Comparison of ENCODE assay signal across 24 cellular contexts in the genomic region with DNA sequence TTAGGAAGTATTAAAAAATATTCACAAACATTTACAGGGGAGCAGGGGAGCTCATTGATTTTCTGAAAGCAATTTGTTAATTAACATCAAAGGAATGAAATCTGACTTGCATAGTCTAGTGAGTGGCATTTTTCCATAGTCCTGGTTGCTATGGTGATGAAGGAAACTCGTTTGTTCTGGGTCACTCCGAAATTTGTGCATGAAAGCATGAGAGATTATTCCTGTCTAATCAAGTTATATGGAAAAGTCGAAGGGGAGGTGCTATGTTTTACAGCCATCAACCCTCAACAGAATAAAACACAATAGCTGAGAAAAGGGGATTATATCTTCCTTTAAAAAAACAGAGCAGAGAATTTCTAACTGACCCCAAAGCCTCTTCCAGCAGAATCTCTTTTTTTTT.
"Had no signal": no experiment of that assay in that cellular context is flagged by ENCODE, and none has a peak within 500 bp of the region (broad histone marks: within the 10 kb centered on the region; RNA-seq: fewer than 3 reads in every experiment).

No MANE protein-coding gene starts in this region.

- H3K27me3 ChIP-seq: colonic mucosa, esophagus squamous epithelium, gastrocnemius medialis, heart right ventricle, left lung had no signal

- H3K4me3 Mint-ChIP-seq: dendritic cell treated with granulocyte-macrophage colony-stimulating factor and Interleukin-4, amounts not matched to agents 40 ng/mL and 50 ng/mL, for 4 days; effector memory CD8-positive, alpha-beta T cell; endodermal cell; memory B cell had no signal

- H3K9me3 Mint-ChIP-seq: endodermal cell had no signal

- ATAC-seq: effector memory CD8-positive, alpha-beta T cell; esophagus mucosa; gastrocnemius medialis; heart right ventricle; left cardiac atrium; left lung; left ventricle myocardium superior; lower lobe of right lung; mucosa of descending colon had no signal

- H3K4me1 ChIP-seq: colonic mucosa, esophagus squamous epithelium, gastrocnemius medialis, heart right ventricle, left lung, lower lobe of right lung had no signal

- H3K27me3 Mint-ChIP-seq: dendritic cell treated with granulocyte-macrophage colony-stimulating factor and Interleukin-4, amounts not matched to agents 40 ng/mL and 50 ng/mL, for 4 days; effector memory CD8-positive, alpha-beta T cell; memory B cell had no signal

- H3K4me3 ChIP-seq: colonic mucosa, esophagus squamous epithelium, gastrocnemius medialis, heart right ventricle, left lung, lower lobe of right lung, mucosa of descending colon had no signal

- H3K9me3 ChIP-seq: colonic mucosa, esophagus squamous epithelium, gastrocnemius medialis, lower lobe of right lung had no signal

- H3K36me3 ChIP-seq: colonic mucosa, esophagus squamous epithelium, gastrocnemius medialis, heart right ventricle, left lung, lower lobe of right lung had no signal

- H3K27ac Mint-ChIP-seq: dendritic cell treated with granulocyte-macrophage colony-stimulating factor and Interleukin-4, amounts not matched to agents 40 ng/mL and 50 ng/mL, for 4 days; effector memory CD8-positive, alpha-beta T cell; endodermal cell; memory B cell had no signal

- H3K36me3 Mint-ChIP-seq: memory B cell had no signal

- DNase-seq: colonic mucosa; cortex of kidney; effector CD8-positive, alpha-beta T cell; effector memory CD8-positive, alpha-beta T cell; endodermal cell; erythroblast; esophagus squamous epithelium; foreskin fibroblast; foreskin melanocyte; gastrocnemius medialis; glutamatergic neuron; head of caudate nucleus; heart right ventricle; hippocampal formation; left cardiac atrium; left lung; left ventricle myocardium superior; lower lobe of right lung; mesendoderm; mucosa of descending colon had no signal

- H3K27ac ChIP-seq: colonic mucosa, epithelial cell of prostate, esophagus squamous epithelium, gastrocnemius medialis, heart right ventricle, left lung, lower lobe of right lung had no signal

- H3K4me1 Mint-ChIP-seq: endodermal cell, memory B cell had no signal
